1 cellular context compared by ENCODE assay signal in genomic region chr22:24550902-24551229, GRCh38.
TF ChIP-seq lines count a peak whose summit lies in the region.

No MANE protein-coding gene starts in this region.

TF ChIP-seq in GM12878, 131 proteins besides CTCF, POLR2A, EP300 and RAD21:
- TF ChIP-seq, protein P1, sequence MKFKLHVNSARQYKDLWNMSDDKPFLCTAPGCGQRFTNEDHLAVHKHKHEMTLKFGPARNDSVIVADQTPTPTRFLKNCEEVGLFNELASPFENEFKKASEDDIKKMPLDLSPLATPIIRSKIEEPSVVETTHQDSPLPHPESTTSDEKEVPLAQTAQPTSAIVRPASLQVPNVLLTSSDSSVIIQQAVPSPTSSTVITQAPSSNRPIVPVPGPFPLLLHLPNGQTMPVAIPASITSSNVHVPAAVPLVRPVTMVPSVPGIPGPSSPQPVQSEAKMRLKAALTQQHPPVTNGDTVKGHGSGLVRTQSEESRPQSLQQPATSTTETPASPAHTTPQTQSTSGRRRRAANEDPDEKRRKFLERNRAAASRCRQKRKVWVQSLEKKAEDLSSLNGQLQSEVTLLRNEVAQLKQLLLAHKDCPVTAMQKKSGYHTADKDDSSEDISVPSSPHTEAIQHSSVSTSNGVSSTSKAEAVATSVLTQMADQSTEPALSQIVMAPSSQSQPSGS (IDR thresholded peaks at IDR 0.05; ENCODE audit: low read length), result no peak
- TF ChIP-seq SMAD1 (IDR thresholded peaks at IDR 0.05; ENCODE audit: low read depth, partially characterized antibody) (no peak), BCLAF1 (IDR thresholded peaks at IDR 0.05) (no peak), IRF3 (IDR thresholded peaks at IDR 0.05) (no peak), CREB1 (IDR thresholded peaks at IDR 0.05; ENCODE audit: low read depth) (no peak), POU2F2 (IDR thresholded peaks at IDR 0.05; ENCODE audit: borderline replicate concordance, low read depth, low read length) (no peak)
